Comparison of ENCODE assay signal across 1 cellular context in genomic region chr3:119413603-119414280, GRCh38.
TF ChIP-seq lines count a peak whose summit lies in the region.

No MANE protein-coding gene starts in this region.

TF ChIP-seq in HepG2, 621 proteins besides CTCF, POLR2A, EP300 and RAD21:
- TF ChIP-seq NR0B2 (CRISPR knock-in tag; IDR thresholded peaks at IDR 0.05) (no peak), MAFF (IDR thresholded peaks at IDR 0.05; ENCODE audit: low read depth, low read length) (peak; percentile 82), MAFK (conservative IDR thresholded peaks at IDR 0.05 in 1 of 2, IDR thresholded peaks at IDR 0.05 in 1 of 2; ENCODE audit: low read length in 2 of 2) (peak; percentile 85 to 90)
TF ChIP-seq in HepG2: peak in this region for 2.
